Comparison of ENCODE assay signal across 1 cellular context in genomic region chr17:14209215-14209614, GRCh38.
TF ChIP-seq lines count a peak whose summit lies in the region.

No MANE protein-coding gene starts in this region.

TF ChIP-seq in K562, 482 proteins besides CTCF, POLR2A, EP300 and RAD21 (continued from another document and continues in another):
- peak in 1 of 2 experiments; percentile 56; a peak in 1 of 4 replicates for TF ChIP-seq ZNF318 (IDR thresholded peaks at IDR 0.05; ENCODE audit: borderline replicate concordance in 1 of 2, low read depth in 1 of 2)
- 0 out of 2 replicates have a peak, but pooled peaks have one; percentile 18 for TF ChIP-seq FOXM1 (IDR thresholded peaks at IDR 0.05; ENCODE audit: low read depth)
- no peak for TF ChIP-seq FOXM1 (CRISPR knock-in tag; IDR thresholded peaks at IDR 0.05; ENCODE audit: low read depth)
- peak; percentile 61 for TF ChIP-seq EP400 (IDR thresholded peaks at IDR 0.05)
- TF ChIP-seq ATF7 (IDR thresholded peaks at IDR 0.05): peak; percentile 89
- no peak for TF ChIP-seq PCBP2 (IDR thresholded peaks at IDR 0.05; ENCODE audit: low read depth, low read length, poor library complexity, severe bottlenecking)
- peak; percentile 80; the same call in 1 of the 2 replicates for TF ChIP-seq SMARCA4 (IDR thresholded peaks at IDR 0.05)
- TF ChIP-seq ZNF584 (CRISPR knock-in tag; IDR thresholded peaks at IDR 0.05; ENCODE audit: low read depth): peak; percentile 69; the same call in 1 of the 2 replicates
- peak; percentile 31; the same call in 1 of the 2 replicates for TF ChIP-seq MGA (IDR thresholded peaks at IDR 0.05)
- TF ChIP-seq ZNF551 (CRISPR knock-in tag; IDR thresholded peaks at IDR 0.05): no peak
- no peak for TF ChIP-seq SNIP1 (IDR thresholded peaks at IDR 0.05; ENCODE audit: low read depth)
- TF ChIP-seq NFIC (IDR thresholded peaks at IDR 0.05): 0 out of 2 replicates have a peak, but pooled peaks have one; percentile 8
- TF ChIP-seq KDM1A (IDR thresholded peaks at IDR 0.05): peak; percentile 68 to 75; a peak in 3 of 4 replicates
- peak; percentile 79 for TF ChIP-seq TAL1 (IDR thresholded peaks at IDR 0.05)
- TF ChIP-seq ZBTB11 (CRISPR knock-in tag; IDR thresholded peaks at IDR 0.05): no peak
- TF ChIP-seq MTA1 (IDR thresholded peaks at IDR 0.05; ENCODE audit: borderline replicate concordance): no peak
- TF ChIP-seq ATF3 (IDR thresholded peaks at IDR 0.05): peak; percentile 96
- TF ChIP-seq ATF3 (CRISPR knock-in tag; conservative IDR thresholded peaks at IDR 0.05): no peak
- peak; percentile 83 for TF ChIP-seq TRIM24 (IDR thresholded peaks at IDR 0.05)
- 0 out of 4 replicates have a peak, but pooled peaks of 1 of the 2 experiments have one; percentile 20 for TF ChIP-seq MNT (conservative IDR thresholded peaks at IDR 0.05)
- no peak for TF ChIP-seq NR2C1 (IDR thresholded peaks at IDR 0.05)
- TF ChIP-seq NR2C1 (tag; IDR thresholded peaks at IDR 0.05): peak; percentile 13; the same call in 1 of the 2 replicates
- peak; percentile 44; the same call in 1 of the 2 replicates for TF ChIP-seq SMARCE1 (IDR thresholded peaks at IDR 0.05)
- TF ChIP-seq ZNF239 (CRISPR knock-in tag; IDR thresholded peaks at IDR 0.05): no peak
- peak; percentile 76 for TF ChIP-seq JUN (IDR thresholded peaks at IDR 0.05; ENCODE audit: borderline replicate concordance, low read depth, low read length)
- TF ChIP-seq JUN (CRISPR knock-in tag; IDR thresholded peaks at IDR 0.05; ENCODE audit: borderline replicate concordance): no peak
- peak in 1 of 2 experiments; percentile 90; a peak in 2 of 4 replicates for TF ChIP-seq RCOR1 (IDR thresholded peaks at IDR 0.05; ENCODE audit: borderline replicate concordance in 1 of 2, low read depth in 2 of 2, low read length in 2 of 2)
- 0 out of 2 replicates have a peak, but pooled peaks have one; percentile 2 for TF ChIP-seq MAFF (IDR thresholded peaks at IDR 0.05; ENCODE audit: low read length)
- TF ChIP-seq YY1 (IDR thresholded peaks at IDR 0.05; ENCODE audit: borderline replicate concordance in 1 of 3, control insufficient read depth in 1 of 3, extremely low read depth in 1 of 3, insufficient read depth in 3 of 3, insufficient read length in 1 of 3, insufficient replicate concordance in 2 of 3, low read depth in 1 of 3, low read length in 2 of 3): peak in 1 of 3 experiments; percentile 13
